ENCODE assay signal across 16 cellular contexts in the genomic region with DNA sequence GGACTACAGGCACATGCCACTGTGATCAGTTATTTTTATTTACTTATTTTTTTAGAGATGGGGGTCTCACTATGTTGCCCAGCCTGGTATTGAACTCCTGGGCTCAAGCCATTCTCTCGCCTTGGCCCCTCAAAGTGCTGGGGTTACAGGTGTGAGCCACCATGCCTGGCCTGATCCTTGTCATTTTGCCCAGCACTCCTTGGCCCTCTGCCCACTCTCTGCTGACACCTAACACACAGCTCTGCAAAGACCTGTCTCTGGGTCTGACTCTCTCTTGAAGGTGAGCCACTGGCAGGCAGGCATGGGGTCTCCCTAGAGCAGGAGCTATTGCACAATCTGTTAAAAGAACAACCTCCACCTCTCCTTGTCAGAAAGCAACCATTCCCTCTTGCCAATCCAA.
DNase-seq lines count a peak whose midpoint lies in the region; ATAC-seq, FAIRE-seq and TF ChIP-seq lines count a peak whose summit lies in the region.
"Had no signal": no experiment of that assay in that cellular context is flagged by ENCODE, and none has a peak within 500 bp of the region (broad histone marks: within the 10 kb centered on the region; RNA-seq: fewer than 3 reads in every experiment).

No MANE protein-coding gene starts in this region.

- H3K4me1 Mint-ChIP-seq in Calu3 (ENCODE audit: low read depth, unreplicated experiment): peaks cover 7% of the 10 kb centered on the region
- peaks cover 76% of the 10 kb centered on the region for H3K4me1 Mint-ChIP-seq in nephron progenitor cell

- H2BK20ac ChIP-seq in IMR-90 (ENCODE audit: low read depth, low read length): no peak overlapping the region

- no peak overlapping the region for H2AK9ac ChIP-seq in IMR-90 (replicated peaks; ENCODE audit: low read depth, low read length, poor library complexity)

- no peak overlapping the region for H3K23ac ChIP-seq in IMR-90 (ENCODE audit: low read depth, low read length)

- H3K27ac ChIP-seq in IMR-90 (ENCODE audit: insufficient read depth, low read length): no peak overlapping the region

- H3K27ac Mint-ChIP-seq in Calu3 (ENCODE audit: unreplicated experiment): no peak overlapping the region
- peak overlapping the region; percentile 77 for H3K27ac Mint-ChIP-seq in nephron progenitor cell
- H3K27ac Mint-ChIP-seq: CD4-positive, alpha-beta memory T cell; GM23338 had no signal

- no peaks in the 10 kb centered on the region for H3K27me3 Mint-ChIP-seq in Calu3 (ENCODE audit: unreplicated experiment)
- no peaks in the 10 kb centered on the region for H3K27me3 Mint-ChIP-seq in nephron progenitor cell (ENCODE audit: low read depth, poor library complexity)
- H3K27me3 Mint-ChIP-seq: CD4-positive, alpha-beta memory T cell had no signal

- CTCF ChIA-PET in Calu3 (lab: Charles Lee): no interaction called here
- CTCF ChIA-PET in IMR-90 (lab: Yijun Ruan, JAX): no interaction called here
- CTCF ChIA-PET in HEK293T (lab: Yijun Ruan, JAX): interaction anchor here (0.7 kb wide), 1 partner anchor 13 kb away, joined by 3 read pairs; no protein-coding TSS in a partner anchor

- H2BK15ac ChIP-seq in IMR-90 (ENCODE audit: low read depth, low read length): no peak overlapping the region

- FAIRE-seq in bronchial epithelial cell (lab: Jason Lieb, UNC): no peak

- H3K79me1 ChIP-seq in IMR-90 (ENCODE audit: low read depth in 1 of 2, low read length in 2 of 2): no peaks in the 10 kb centered on the region

- no peak overlapping the region for H3K14ac ChIP-seq in IMR-90 (replicated peaks; ENCODE audit: low read depth, low read length)

- H4K5ac ChIP-seq in IMR-90 (ENCODE audit: low read depth, low read length): no peak overlapping the region

- no peak overlapping the region for H4K91ac ChIP-seq in IMR-90 (ENCODE audit: insufficient read depth, low read depth, low read length)

- H3K4me1 ChIP-seq in IMR-90 (ENCODE audit: control insufficient read depth, insufficient read depth, low read length): peaks cover 13% of the 10 kb centered on the region
- H3K4me1 ChIP-seq: BE2C had no signal

- H3K36me3 Mint-ChIP-seq in Calu3 (ENCODE audit: insufficient read depth, unreplicated experiment): no peaks in the 10 kb centered on the region
- H3K36me3 Mint-ChIP-seq in nephron progenitor cell (ENCODE audit: low read depth): peaks cover 4% of the 10 kb centered on the region
- H3K36me3 Mint-ChIP-seq: CD4-positive, alpha-beta memory T cell had no signal

- intact Hi-C loops in Calu3 (cut with micrococcal nuclease; ENCODE audit: unreplicated experiment) (no loop called here), IMR-90 (cut with micrococcal nuclease) (no loop called here)

- no peaks in the 10 kb centered on the region for H4K20me1 ChIP-seq in IMR-90 (ENCODE audit: insufficient read depth, low read length)

- DNase-seq in Calu3 (peak; percentile 12), IMR-90 (no peak), bronchial epithelial cell (ENCODE audit: low read depth) (peak; percentile 25), nephron progenitor cell (no peak), HEK293T (ENCODE audit: extremely low spot score) (no peak)
- DNase-seq: BE2C; CD4-positive, alpha-beta memory T cell; Kasumi-1; NCI-H1417 treated with DMSO at 0.1 percent for 48 hours; NCI-H2081; NCI-H226; NCI-H748 treated with DMSO at 0.1 percent for 48 hours; SHP77 had no signal

- H3K56ac ChIP-seq in IMR-90 (ENCODE audit: extremely low read depth, insufficient read depth, low read length): no peak overlapping the region

- 100% methylated on average over 1 of the region's 1 CpG; no CpG with 5 or more reads in 1 of the 2 experiments for WGBS in IMR-90 (ENCODE audit: extremely low coverage in 2 of 2, insufficient read length in 1 of 2), 2 experiments

- no peak for ATAC-seq in IMR-90 (ENCODE audit: low read depth)
- ATAC-seq in HG03039 (IDR thresholded peaks at IDR 0.05; ENCODE audit: unreplicated experiment): no peak
- ATAC-seq in HG02884 (IDR thresholded peaks at IDR 0.05; ENCODE audit: unreplicated experiment): no peak
- ATAC-seq: GM23338 had no signal

- H3K4me2 ChIP-seq in IMR-90 (ENCODE audit: low read depth, low read length): no peak overlapping the region
- H3K4me2 ChIP-seq: GM23338 had no signal

- H3K9me3 ChIP-seq in IMR-90 (ENCODE audit: control insufficient read depth, insufficient read depth, low read length): no peaks in the 10 kb centered on the region
- H3K9me3 ChIP-seq: BE2C had no signal

- peaks cover 5% of the 10 kb centered on the region for H3K9me1 ChIP-seq in IMR-90 (ENCODE audit: insufficient read depth, low read length)

- TF ChIP-seq POLR2A in IMR-90 (IDR thresholded peaks at IDR 0.05; ENCODE audit: low read depth, low read length): no peak

- H2AFZ ChIP-seq in IMR-90 (replicated peaks; ENCODE audit: low read length, poor library complexity): no peak overlapping the region
- H2AFZ ChIP-seq: GM23338 had no signal

- dilution Hi-C loops in IMR-90 (cut with HindIII; ENCODE audit: low sequenced_read_pairs, unreplicated experiment): no loop called here

- no peak for TF ChIP-seq RAD21 in IMR-90 (IDR thresholded peaks at IDR 0.05; ENCODE audit: low read length)

- POLR2A ChIA-PET in IMR-90 (lab: Charles Lee; ENCODE audit: unreplicated experiment): no interaction called here
- POLR2A ChIA-PET in HEK293T (lab: Yijun Ruan, JAX): no interaction called here

- no peaks in the 10 kb centered on the region for H3K9me3 Mint-ChIP-seq in Calu3 (ENCODE audit: low read depth, unreplicated experiment)
- peaks cover 5% of the 10 kb centered on the region for H3K9me3 Mint-ChIP-seq in nephron progenitor cell
- H3K9me3 Mint-ChIP-seq: CD4-positive, alpha-beta memory T cell; GM23338 had no signal

- no peaks in the 10 kb centered on the region for H3K27me3 ChIP-seq in IMR-90 (ENCODE audit: control insufficient read depth, insufficient read depth, low read length)
- no peaks in the 10 kb centered on the region for H3K27me3 ChIP-seq in bronchial epithelial cell (ENCODE audit: control insufficient read depth, insufficient read depth, low read length)
- H3K27me3 ChIP-seq: BE2C had no signal

- in situ Hi-C loops in IMR-90 (cut with MboI; ENCODE audit: low sequenced_read_pairs): no loop called here

- H3K36me3 ChIP-seq in IMR-90 (ENCODE audit: control insufficient read depth, insufficient read depth, low read length) (no peaks in the 10 kb centered on the region), bronchial epithelial cell (ENCODE audit: control insufficient read depth, insufficient read depth, low read length) (no peaks in the 10 kb centered on the region)
- H3K36me3 ChIP-seq: BE2C had no signal

- H3K18ac ChIP-seq in IMR-90 (ENCODE audit: low read depth, low read length): no peak overlapping the region

- no peak overlapping the region for H2AK5ac ChIP-seq in IMR-90 (ENCODE audit: low read depth, low read length)

- H3K4ac ChIP-seq in IMR-90 (ENCODE audit: low read depth, low read length): no peak overlapping the region

- H3K9ac ChIP-seq in IMR-90 (ENCODE audit: low read depth, low read length): no peak overlapping the region

- no peak overlapping the region for H3K4me3 Mint-ChIP-seq in Calu3 (ENCODE audit: low read depth, unreplicated experiment)
- no peak overlapping the region for H3K4me3 Mint-ChIP-seq in nephron progenitor cell
- H3K4me3 Mint-ChIP-seq: CD4-positive, alpha-beta memory T cell; GM23338 had no signal

- no peak overlapping the region for H2BK5ac ChIP-seq in IMR-90 (ENCODE audit: low read depth, low read length, poor library complexity, severe bottlenecking)

- H4K8ac ChIP-seq in IMR-90 (ENCODE audit: low read depth in 2 of 2, low read length in 2 of 2): no peak overlapping the region

- TF ChIP-seq CTCF in Calu3 (IDR thresholded peaks at IDR 0.05; ENCODE audit: unreplicated experiment): no peak
- no peak for TF ChIP-seq CTCF in IMR-90 (conservative IDR thresholded peaks at IDR 0.05; ENCODE audit: low read depth, low read length)
- TF ChIP-seq CTCF in bronchial epithelial cell (IDR thresholded peaks at IDR 0.05; ENCODE audit: insufficient read depth, low read length, severe bottlenecking): no peak
- TF ChIP-seq CTCF in nephron progenitor cell (IDR thresholded peaks at IDR 0.05): no peak

- H2BK120ac ChIP-seq in IMR-90 (ENCODE audit: low read depth, low read length): no peak overlapping the region

- H3K4me3 ChIP-seq in IMR-90 (ENCODE audit: insufficient read depth, low read depth, low read length) (no peak overlapping the region), bronchial epithelial cell (ENCODE audit: low read depth, low read length) (no peak overlapping the region)
- H3K4me3 ChIP-seq: GM23338 had no signal

- BruUV-seq in Calu3 (replicated peaks; lab: Mats Ljungman, UMichigan) (no TSS peak), IMR-90 (replicated peaks; lab: Mats Ljungman, UMichigan) (no TSS peak)

TF ChIP-seq in IMR-90, 13 proteins besides CTCF, POLR2A, EP300 and RAD21:
- TF ChIP-seq CEBPB (IDR thresholded peaks at IDR 0.05; ENCODE audit: low read depth, low read length) (peak; percentile 80), SMC3 (IDR thresholded peaks at IDR 0.05; ENCODE audit: low read depth, low read length) (no peak)

TF ChIP-seq in HEK293T, 16 proteins besides CTCF, POLR2A, EP300 and RAD21:
- TF ChIP-seq HDGF (IDR thresholded peaks at IDR 0.05; ENCODE audit: borderline replicate concordance) (no peak), FOXM1 (IDR thresholded peaks at IDR 0.05; ENCODE audit: borderline replicate concordance) (no peak), ARNT (IDR thresholded peaks at IDR 0.05) (no peak), NFRKB (IDR thresholded peaks at IDR 0.05) (no peak), SUZ12 (IDR thresholded peaks at IDR 0.05) (no peak), FOXK2 (IDR thresholded peaks at IDR 0.05) (no peak), LEF1 (IDR thresholded peaks at IDR 0.05; ENCODE audit: borderline replicate concordance) (no peak), SP1 (IDR thresholded peaks at IDR 0.05) (no peak), L3MBTL2 (conservative IDR thresholded peaks at IDR 0.05) (no peak), BHLHE40 (IDR thresholded peaks at IDR 0.05; ENCODE audit: borderline replicate concordance) (no peak), ZNF384 (IDR thresholded peaks at IDR 0.05) (no peak), CTBP1 (IDR thresholded peaks at IDR 0.05; ENCODE audit: borderline replicate concordance) (no peak), FOXA1 (IDR thresholded peaks at IDR 0.05) (no peak)
- TF ChIP-seq, protein P1, sequence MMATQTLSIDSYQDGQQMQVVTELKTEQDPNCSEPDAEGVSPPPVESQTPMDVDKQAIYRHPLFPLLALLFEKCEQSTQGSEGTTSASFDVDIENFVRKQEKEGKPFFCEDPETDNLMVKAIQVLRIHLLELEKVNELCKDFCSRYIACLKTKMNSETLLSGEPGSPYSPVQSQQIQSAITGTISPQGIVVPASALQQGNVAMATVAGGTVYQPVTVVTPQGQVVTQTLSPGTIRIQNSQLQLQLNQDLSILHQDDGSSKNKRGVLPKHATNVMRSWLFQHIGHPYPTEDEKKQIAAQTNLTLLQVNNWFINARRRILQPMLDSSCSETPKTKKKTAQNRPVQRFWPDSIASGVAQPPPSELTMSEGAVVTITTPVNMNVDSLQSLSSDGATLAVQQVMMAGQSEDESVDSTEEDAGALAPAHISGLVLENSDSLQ (IDR thresholded peaks at IDR 0.05): no peak

Comparison
In these comparisons a context has a peak if more than half of its experiments do, and no peak if none do; other contexts are left out.
1. DNase-seq: peak in Calu3 (single experiment) and bronchial epithelial cell (single experiment); none in IMR-90 (single experiment), nephron progenitor cell (single experiment) and HEK293T (single experiment).